ENCODE assay signal across 8 cellular contexts in genomic region chr18:712401-713134, GRCh38. TPM values are rescaled to one million over a fixed set of nuclear protein-coding genes. Genes with fewer than 3 reads are reported as not detected.
DNase-seq lines count a peak whose midpoint lies in the region; FAIRE-seq and TF ChIP-seq lines count a peak whose summit lies in the region.

Gene ENOSF1, minus strand, starts transcription at chr18:712630. Its CDS starts 43 bp downstream, at chr18:712587.

- peak; percentile 84 for TF ChIP-seq CTCF in LNCaP clone FGC (IDR thresholded peaks at IDR 0.05; ENCODE audit: control insufficient read depth, extremely low read depth, insufficient read depth)
- peak; percentile 44 for TF ChIP-seq CTCF in astrocyte (IDR thresholded peaks at IDR 0.05; ENCODE audit: insufficient read depth, low read depth, low read length)

- peaks cover 5% of the 10 kb centered on the region for H3K36me3 ChIP-seq in astrocyte (ENCODE audit: insufficient read depth, low read length)

- no peaks in the 10 kb centered on the region for H3K9me3 ChIP-seq in astrocyte (ENCODE audit: insufficient read depth, low read depth, low read length)

- DNase-seq in GM04504 (ENCODE audit: low read depth) (peak; percentile 66), GOT3 (lab: John Stamatoyannopoulos, UW) (peak; percentile 28), LNCaP clone FGC (ENCODE audit: low read depth) (peak; percentile 36), T-helper 22 cell (ENCODE audit: low read depth) (peak; percentile 42), astrocyte (ENCODE audit: low read depth) (peak; percentile 59), hepatic stellate cell (ENCODE audit: low spot score) (peak; percentile 87), renal cortical epithelial cell (ENCODE audit: low read depth) (peak; percentile 37), amniotic stem cell (lab: John Stamatoyannopoulos, UW) (no peak)

- peak within 1 kb of the TSS; percentile 99 for H3K4me2 ChIP-seq in astrocyte (ENCODE audit: low read length)

- H3K27ac Mint-ChIP-seq in astrocyte (ENCODE audit: unreplicated experiment), result peak within 1 kb of the TSS; percentile 1

- peak within 1 kb of the TSS; percentile 87 for H3K9ac ChIP-seq in astrocyte (ENCODE audit: low read length)

- FAIRE-seq in astrocyte (lab: Jason Lieb, UNC), result no peak

- no peaks in the 10 kb centered on the region for H3K27me3 ChIP-seq in astrocyte (ENCODE audit: insufficient read depth, low read length)

- H3K4me3 ChIP-seq in LNCaP clone FGC (ENCODE audit: low read depth, low read length), result peak within 1 kb of the TSS; percentile 97
- H3K4me3 ChIP-seq in astrocyte (ENCODE audit: insufficient read depth, low read depth, low read length), result peak within 1 kb of the TSS; percentile 75

- peaks cover 32% of the 10 kb centered on the region for H3K79me2 ChIP-seq in astrocyte (ENCODE audit: insufficient read depth, low read length)

- H4K20me1 ChIP-seq in astrocyte (ENCODE audit: insufficient read depth, low read length), result peaks cover 23% of the 10 kb centered on the region

- H3K27me3 Mint-ChIP-seq in astrocyte (ENCODE audit: low read depth, unreplicated experiment), result no peaks in the 10 kb centered on the region

- H3K9me3 Mint-ChIP-seq in astrocyte (ENCODE audit: unreplicated experiment), result no peaks in the 10 kb centered on the region

- peaks cover 10% of the 10 kb centered on the region for H3K4me1 ChIP-seq in astrocyte (ENCODE audit: insufficient read depth, low read length)

- peaks cover 8% of the 10 kb centered on the region for H3K36me3 Mint-ChIP-seq in astrocyte (ENCODE audit: low read depth, unreplicated experiment)

- peak within 1 kb of the TSS; percentile 84 for H3K4me3 Mint-ChIP-seq in astrocyte (ENCODE audit: unreplicated experiment)

- H2AFZ ChIP-seq in astrocyte (ENCODE audit: low read depth, low read length), result peak within 1 kb of the TSS; percentile 73

- no peaks in the 10 kb centered on the region for H3K4me1 Mint-ChIP-seq in astrocyte (ENCODE audit: low read depth, unreplicated experiment)

- H3K27ac ChIP-seq in astrocyte (ENCODE audit: low read depth, low read length), result peak within 1 kb of the TSS; percentile 56

RNA-seq across cellular contexts. Expression of gene ENOSF1, which starts in this region (rescaled TPM):
- total RNA-seq in astrocyte, result 14.4 and 15.2 TPM in 2 replicates
- 49.8 and 70.2 TPM in 2 replicates for total RNA-seq in renal cortical epithelial cell
